19 cellular contexts compared by ENCODE assay signal in genomic region chr7:135940077-135941075, GRCh38.
"Had no signal": no experiment of that assay in that cellular context is flagged by ENCODE, and none has a peak within 500 bp of the region (broad histone marks: within the 10 kb centered on the region; RNA-seq: fewer than 3 reads in every experiment).

No MANE protein-coding gene starts in this region.

- H3K4me1 ChIP-seq: breast epithelium had no signal

- H3K4me3 Mint-ChIP-seq: activated naive CD4-positive, alpha-beta T cell treated with anti-CD3 and anti-CD28 coated beads for 36 hours had no signal

- H3K27ac ChIP-seq: breast epithelium, gastrocnemius medialis, heart left ventricle, ovary, right lobe of liver, stomach had no signal

- H3K9me3 Mint-ChIP-seq: activated naive CD4-positive, alpha-beta T cell treated with anti-CD3 and anti-CD28 coated beads for 36 hours; naive thymus-derived CD4-positive, alpha-beta T cell had no signal

- H3K27ac Mint-ChIP-seq: activated naive CD4-positive, alpha-beta T cell treated with anti-CD3 and anti-CD28 coated beads for 36 hours had no signal

- H3K27me3 Mint-ChIP-seq: naive thymus-derived CD4-positive, alpha-beta T cell had no signal

- DNase-seq: activated CD4-positive, alpha-beta T cell treated with anti-CD3 and anti-CD28 coated beads, Interleukin-2, amount 50 U/mL, for 4 hours; activated CD4-positive, CD25-positive, alpha-beta regulatory T cell treated with anti-CD3 and anti-CD28 coated beads, Interleukin-2, amount 50 U/mL, for 72 hours; activated naive CD4-positive, alpha-beta T cell treated with anti-CD3 and anti-CD28 coated beads for 36 hours; aorta; cerebellar nuclear complex; effector CD4-positive, alpha-beta T cell; gastrocnemius medialis; heart left ventricle; left ventricle myocardium superior; mucosa of descending colon; naive thymus-derived CD4-positive, alpha-beta T cell; ovary; right lobe of liver; stimulated activated CD4-positive, alpha-beta T cell treated with anti-CD3 and anti-CD28 coated beads, Interleukin-4, amount 100 ng/mL, for 1 hour; stomach; T1000; trophoblast cell had no signal

- H3K27me3 ChIP-seq: breast epithelium, gastrocnemius medialis, heart left ventricle, ovary, right lobe of liver, stomach had no signal

- H3K4me3 ChIP-seq: breast epithelium, gastrocnemius medialis, heart left ventricle, mucosa of descending colon, ovary, right lobe of liver, smooth muscle cell, stomach had no signal

- H3K36me3 ChIP-seq: breast epithelium, gastrocnemius medialis, ovary, right lobe of liver had no signal

- ATAC-seq: gastrocnemius medialis; heart left ventricle; left ventricle myocardium superior; mucosa of descending colon; naive thymus-derived CD4-positive, alpha-beta T cell; right lobe of liver had no signal

- H3K9me3 ChIP-seq: breast epithelium, gastrocnemius medialis, heart left ventricle, mucosa of descending colon, ovary, right lobe of liver, stomach had no signal
